ENCODE assay signal across 25 cellular contexts in genomic region chr13:44158741-44159632, GRCh38.
DNase-seq lines count a peak whose midpoint lies in the region; ATAC-seq and TF ChIP-seq lines count a peak whose summit lies in the region.
"Had no signal": no experiment of that assay in that cellular context is flagged by ENCODE, and none has a peak within 500 bp of the region (broad histone marks: within the 10 kb centered on the region; RNA-seq: fewer than 3 reads in every experiment).

No MANE protein-coding gene starts in this region.

- H3K4me3 Mint-ChIP-seq in chondrocyte (ENCODE audit: unreplicated experiment) = peak overlapping the region; percentile 14
- H3K4me3 Mint-ChIP-seq: activated CD8-positive, alpha-beta T cell treated with anti-CD3 and anti-CD28 coated beads, Interleukin-2, amount 10 ng/mL, durations not matched to agents 7 days and 5 days; activated naive CD4-positive, alpha-beta T cell treated with anti-CD3 and anti-CD28 coated beads, Interleukin-2, amount 50 U/mL, for 24 hours; activated T-cell treated with anti-CD3 and anti-CD28 coated beads, Interleukin-2, amount 50 U/mL, for 4 hours; IgD-negative memory B cell; stimulated activated naive CD8-positive, alpha-beta T cell treated with anti-CD3 and anti-CD28 coated beads, Interleukin-15, amount 100 ng/mL, for 72 hours; T-helper 2 cell treated with Interferon-gamma antibody and Interleukin-4, amounts not matched to agents 5 μg/mL and 100 μg/mL, for 36 hours had no signal

- H3K36me3 ChIP-seq in lung (ENCODE audit: control insufficient read depth in 2 of 2, insufficient read depth in 2 of 2, low read length in 2 of 2) (no peaks in the 10 kb centered on the region), suprapubic skin (no peaks in the 10 kb centered on the region)
- H3K36me3 ChIP-seq: SJSA1 had no signal

- no peak overlapping the region for H3K4me3 ChIP-seq in lung
- H3K4me3 ChIP-seq in suprapubic skin = no peak overlapping the region
- no peak overlapping the region for H3K4me3 ChIP-seq in lower leg skin (ENCODE audit: low read depth, poor library complexity, severe bottlenecking)
- H3K4me3 ChIP-seq: SJSA1 had no signal

- TF ChIP-seq CTCF in RWPE1 (conservative IDR thresholded peaks at IDR 0.05; ENCODE audit: low read depth) (no peak), chondrocyte (IDR thresholded peaks at IDR 0.05) (no peak), lung (IDR thresholded peaks at IDR 0.05; ENCODE audit: control extremely low read depth, extremely low read depth) (no peak), suprapubic skin (IDR thresholded peaks at IDR 0.05) (no peak), lower leg skin (IDR thresholded peaks at IDR 0.05) (no peak)

- H3K36me3 Mint-ChIP-seq in chondrocyte (ENCODE audit: low read depth) = no peaks in the 10 kb centered on the region
- H3K36me3 Mint-ChIP-seq: activated naive CD4-positive, alpha-beta T cell treated with anti-CD3 and anti-CD28 coated beads, Interleukin-2, amount 50 U/mL, for 24 hours had no signal

- peaks cover 48% of the 10 kb centered on the region for H3K4me1 Mint-ChIP-seq in chondrocyte (ENCODE audit: low read depth)
- H3K4me1 Mint-ChIP-seq: activated naive CD4-positive, alpha-beta T cell treated with anti-CD3 and anti-CD28 coated beads, Interleukin-2, amount 50 U/mL, for 24 hours; stimulated activated naive CD8-positive, alpha-beta T cell treated with anti-CD3 and anti-CD28 coated beads, Interleukin-15, amount 100 ng/mL, for 72 hours had no signal

- ATAC-seq in lung (ENCODE audit: insufficient read depth, low FRiP score) (no peak), GM21526 (IDR thresholded peaks at IDR 0.05; ENCODE audit: low FRiP score, unreplicated experiment) (no peak)
- ATAC-seq: activated CD8-positive, alpha-beta T cell treated with anti-CD3 and anti-CD28 coated beads, Interleukin-2, amount 10 ng/mL, durations not matched to agents 7 days and 5 days; activated T-cell treated with anti-CD3 and anti-CD28 coated beads, Interleukin-2, amount 50 U/mL, for 4 hours; stimulated activated naive CD8-positive, alpha-beta T cell treated with anti-CD3 and anti-CD28 coated beads, Interleukin-15, amount 100 ng/mL, for 72 hours had no signal

- no peak for TF ChIP-seq POLR2A in suprapubic skin (IDR thresholded peaks at IDR 0.05)
- TF ChIP-seq POLR2A in lower leg skin (IDR thresholded peaks at IDR 0.05) = no peak

- no peak for TF ChIP-seq EP300 in suprapubic skin (IDR thresholded peaks at IDR 0.05)

- no peaks in the 10 kb centered on the region for H3K9me3 Mint-ChIP-seq in chondrocyte (ENCODE audit: low read depth)
- H3K9me3 Mint-ChIP-seq: activated naive CD4-positive, alpha-beta T cell treated with anti-CD3 and anti-CD28 coated beads, Interleukin-2, amount 50 U/mL, for 24 hours; activated T-cell treated with anti-CD3 and anti-CD28 coated beads, Interleukin-2, amount 50 U/mL, for 4 hours; IgD-negative memory B cell; stimulated activated naive CD8-positive, alpha-beta T cell treated with anti-CD3 and anti-CD28 coated beads, Interleukin-15, amount 100 ng/mL, for 72 hours; T-helper 2 cell treated with Interferon-gamma antibody and Interleukin-4, amounts not matched to agents 5 μg/mL and 100 μg/mL, for 36 hours had no signal

- H3K27me3 ChIP-seq in lung (ENCODE audit: control insufficient read depth, insufficient read depth) (no peaks in the 10 kb centered on the region), suprapubic skin (no peaks in the 10 kb centered on the region)
- H3K27me3 ChIP-seq: SJSA1 had no signal

- H3K27ac ChIP-seq in RWPE1 (peak overlapping the region; percentile 91), lung (ENCODE audit: low read depth in 1 of 2, low read length in 1 of 2) (no peak overlapping the region), suprapubic skin (peak overlapping the region; percentile 19)
- H3K27ac ChIP-seq: HL-60, SJSA1 had no signal

- H3K4me1 ChIP-seq in lung (ENCODE audit: control insufficient read depth in 2 of 2, insufficient read depth in 2 of 2, low read length in 2 of 2) = peaks cover 0 to 7% of the 10 kb centered on the region in 2 donors
- H3K4me1 ChIP-seq in suprapubic skin = peaks cover 32% of the 10 kb centered on the region
- H3K4me1 ChIP-seq: SJSA1 had no signal

- DNase-seq in RWPE1 (ENCODE audit: low spot score) (no peak), chondrocyte (ENCODE audit: low spot score) (no peak), lung (ENCODE audit: low spot score) (peak; percentile 10), suprapubic skin (ENCODE audit: low spot score in 2 of 2) (no peak), SIG-M5 treated with dmso at 0.1 percent for 504 hours (lab: John Stamatoyannopoulos, UW; ENCODE audit: unreplicated experiment) (no peak), lower leg skin (ENCODE audit: low spot score in 2 of 2) (no peak), COR-L47 (lab: John Stamatoyannopoulos, UW) (no peak)
- DNase-seq: activated CD4-positive, CD25-positive, alpha-beta regulatory T cell; activated CD8-positive, alpha-beta T cell treated with anti-CD3 and anti-CD28 coated beads, Interleukin-2, amount 10 ng/mL, durations not matched to agents 7 days and 5 days; activated T-cell treated with anti-CD3 and anti-CD28 coated beads, Interleukin-2, amount 50 U/mL, for 4 hours; effector CD4-positive, alpha-beta T cell; H7; left cardiac atrium; NCI-H1048; NCI-H2029; NCI-H510A treated with DMSO at 0.1 percent for 48 hours; retina; stimulated activated CD4-positive, alpha-beta T cell treated with anti-CD3 and anti-CD28 coated beads, Interleukin-2, amount 100 ng/mL, for 24 hours; stimulated activated naive CD8-positive, alpha-beta T cell treated with anti-CD3 and anti-CD28 coated beads, Interleukin-15, amount 100 ng/mL, for 72 hours had no signal

- H3K27me3 Mint-ChIP-seq in chondrocyte (ENCODE audit: low read depth) = no peaks in the 10 kb centered on the region
- H3K27me3 Mint-ChIP-seq: activated naive CD4-positive, alpha-beta T cell treated with anti-CD3 and anti-CD28 coated beads, Interleukin-2, amount 50 U/mL, for 24 hours had no signal

- POLR2A ChIA-PET in RWPE1 (lab: Yijun Ruan, JAX; ENCODE audit: low non-redundant PET) = no interaction called here

- intact Hi-C loops in lower leg skin (cut with DNase I; ENCODE audit: low total_unique reads) = no loop called here

- 81 to 89% methylated on average over 16 of the region's 16 CpGs for WGBS in lung, 2 donors
- WGBS in suprapubic skin = 71% methylated on average over 16 of the region's 16 CpGs
- WGBS in lower leg skin, 2 donors = 71 to 75% methylated on average over 16 of the region's 16 CpGs

- H3K9me3 ChIP-seq in lung (ENCODE audit: control insufficient read depth in 2 of 2, insufficient read depth in 1 of 2, low read length in 1 of 2) (no peaks in the 10 kb centered on the region), suprapubic skin (no peaks in the 10 kb centered on the region)
- H3K9me3 ChIP-seq: SJSA1 had no signal

- H3K27ac Mint-ChIP-seq in chondrocyte (ENCODE audit: unreplicated experiment) = peak overlapping the region; percentile 93
- H3K27ac Mint-ChIP-seq: activated CD8-positive, alpha-beta T cell treated with anti-CD3 and anti-CD28 coated beads, Interleukin-2, amount 10 ng/mL, durations not matched to agents 7 days and 5 days; activated naive CD4-positive, alpha-beta T cell treated with anti-CD3 and anti-CD28 coated beads, Interleukin-2, amount 50 U/mL, for 24 hours; IgD-negative memory B cell; stimulated activated naive CD8-positive, alpha-beta T cell treated with anti-CD3 and anti-CD28 coated beads, Interleukin-15, amount 100 ng/mL, for 72 hours; T-helper 2 cell treated with Interferon-gamma antibody and Interleukin-4, amounts not matched to agents 5 μg/mL and 100 μg/mL, for 36 hours had no signal

- CTCF ChIA-PET in RWPE1 (lab: Yijun Ruan, JAX) = no interaction called here

Comparison
In these comparisons a context has a peak if more than half of its experiments do, and no peak if none do; other contexts are left out.
1. H3K27ac ChIP-seq: peak in RWPE1 (single experiment) and suprapubic skin (single experiment); none in lung (0 of 2).